Comparison of ENCODE assay signal across 36 cellular contexts in genomic region chrX:50860518-50860917, GRCh38. TPM values are rescaled to one million over a fixed set of nuclear protein-coding genes. Genes with fewer than 3 reads are reported as not detected.
"Had no signal": no experiment of that assay in that cellular context is flagged by ENCODE, and none has a peak within 500 bp of the region (broad histone marks: within the 10 kb centered on the region; RNA-seq: fewer than 3 reads in every experiment).

No MANE protein-coding gene starts in this region.

- H3K4me1 Mint-ChIP-seq: natural killer cell; neural progenitor cell; stimulated activated memory B cell treated with anti-CD40 and anti-IgM and Interleukin-4, amounts not matched to agents 10 μg/mL and 1 μg/mL and 100 μg/mL, for 72 hours; stimulated activated naive CD8-positive, alpha-beta T cell treated with anti-CD3 and anti-CD28 coated beads, Interleukin-15, amount 100 ng/mL, for 72 hours had no signal

- H3K9me3 ChIP-seq: ovary, psoas muscle, spleen, suprapubic skin, testis, tibial artery, transverse colon, upper lobe of right lung, uterus had no signal

- H3K4me3 ChIP-seq: neural progenitor cell, ovary, psoas muscle, skin epidermis, smooth muscle cell, spleen, suprapubic skin, testis, tibial artery, transverse colon, upper lobe of right lung, uterus had no signal

- H2AFZ ChIP-seq: neural progenitor cell, parathyroid adenoma had no signal

- DNase-seq: natural killer cell; occipital lobe; ovary; posterior cingulate gyrus; psoas muscle; right cardiac atrium; spleen; stimulated activated CD4-positive, alpha-beta T cell treated with anti-CD3 and anti-CD28 coated beads, Interleukin-12 subunit alpha, Interleukin-12 subunit beta, amount 100 ng/mL, for 4 hours; stimulated activated CD4-positive, alpha-beta T cell treated with anti-CD3 and anti-CD28 coated beads, Interleukin-1b, Interleukin-23, amount 100 ng/mL, for 48 hours; stimulated activated CD4-positive, alpha-beta T cell treated with anti-CD3 and anti-CD28 coated beads, Interleukin-4, amount 100 ng/mL, for 1 hour; stimulated activated CD4-positive, alpha-beta T cell treated with anti-CD3 and anti-CD28 coated beads, Interleukin-4, amount 100 ng/mL, for 4 hours; stimulated activated CD8-positive, alpha-beta memory T cell treated with anti-CD3 and anti-CD28 coated beads, Interleukin-4, amount 100 ng/mL, for 48 hours; stimulated activated naive CD4-positive, alpha-beta T cell; stimulated activated naive CD8-positive, alpha-beta T cell treated with anti-CD3 and anti-CD28 coated beads, Interleukin-15, amount 100 ng/mL, for 72 hours; stimulated activated naive CD8-positive, alpha-beta T cell treated with anti-CD3 and anti-CD28 coated beads, Interleukin-15, Interleukin-2, amounts not matched to agents 100 U/mL and 50 U/mL, for 24 hours; substantia nigra; testis; tibial artery; transverse colon; upper lobe of right lung; uterus had no signal

- H3K9ac ChIP-seq: neural progenitor cell, parathyroid adenoma had no signal

- H3K36me3 ChIP-seq: neural progenitor cell, ovary, spleen, suprapubic skin, tibial artery, transverse colon, upper lobe of right lung, uterus had no signal

- H3K4me1 ChIP-seq: neural progenitor cell, parathyroid adenoma, psoas muscle, spleen, suprapubic skin, testis, tibial artery, transverse colon, upper lobe of right lung, uterus had no signal

- H3K27me3 ChIP-seq: neural progenitor cell, ovary, suprapubic skin, testis, tibial artery, transverse colon, upper lobe of right lung had no signal

- H3K9me3 Mint-ChIP-seq: natural killer cell; nephron; neural progenitor cell; stimulated activated memory B cell treated with anti-CD40 and anti-IgM and Interleukin-4, amounts not matched to agents 10 μg/mL and 1 μg/mL and 100 μg/mL, for 72 hours; stimulated activated naive CD8-positive, alpha-beta T cell treated with anti-CD3 and anti-CD28 coated beads, Interleukin-15, amount 100 ng/mL, for 72 hours had no signal

- ATAC-seq: natural killer cell; psoas muscle; right cardiac atrium; sciatic nerve; stimulated activated memory B cell treated with anti-CD40 and anti-IgM and Interleukin-4, amounts not matched to agents 10 μg/mL and 1 μg/mL and 100 μg/mL, for 72 hours; stimulated activated naive CD8-positive, alpha-beta T cell treated with anti-CD3 and anti-CD28 coated beads, Interleukin-15, amount 100 ng/mL, for 72 hours; stimulated activated naive CD8-positive, alpha-beta T cell treated with anti-CD3 and anti-CD28 coated beads, Interleukin-15, Interleukin-2, amounts not matched to agents 100 U/mL and 50 U/mL, for 24 hours; upper lobe of right lung had no signal

- H3K36me3 Mint-ChIP-seq: natural killer cell; neural progenitor cell; stimulated activated memory B cell treated with anti-CD40 and anti-IgM and Interleukin-4, amounts not matched to agents 10 μg/mL and 1 μg/mL and 100 μg/mL, for 72 hours; type B pancreatic cell had no signal

- H3K4me3 Mint-ChIP-seq: natural killer cell; nephron; neural progenitor cell; stimulated activated memory B cell treated with anti-CD40 and anti-IgM and Interleukin-4, amounts not matched to agents 10 μg/mL and 1 μg/mL and 100 μg/mL, for 72 hours; stimulated activated naive CD8-positive, alpha-beta T cell treated with anti-CD3 and anti-CD28 coated beads, Interleukin-15, amount 100 ng/mL, for 72 hours; type B pancreatic cell had no signal

- H3K27me3 Mint-ChIP-seq: progenitor cell of endocrine pancreas; stimulated activated memory B cell treated with anti-CD40 and anti-IgM and Interleukin-4, amounts not matched to agents 10 μg/mL and 1 μg/mL and 100 μg/mL, for 72 hours; type B pancreatic cell had no signal

- H3K4me2 ChIP-seq: neural progenitor cell, smooth muscle cell had no signal

- H3K27ac Mint-ChIP-seq: natural killer cell; neural progenitor cell; progenitor cell of endocrine pancreas; stimulated activated memory B cell treated with anti-CD40 and anti-IgM and Interleukin-4, amounts not matched to agents 10 μg/mL and 1 μg/mL and 100 μg/mL, for 72 hours; stimulated activated naive CD8-positive, alpha-beta T cell treated with anti-CD3 and anti-CD28 coated beads, Interleukin-15, amount 100 ng/mL, for 72 hours; type B pancreatic cell had no signal

- H3K79me2 ChIP-seq: parathyroid adenoma had no signal

- H3K27ac ChIP-seq: neural progenitor cell, ovary, parathyroid adenoma, psoas muscle, skin epidermis, spleen, suprapubic skin, testis, tibial artery, transverse colon, upper lobe of right lung, uterus had no signal

RNA-seq across cellular contexts. Expression of gene BMP15, which starts 50.0 kb away (rescaled TPM):
- total RNA-seq: natural killer cell, occipital lobe, osteoblast, ovary, progenitor cell of endocrine pancreas, psoas muscle, renal cortical epithelial cell, right cardiac atrium, sciatic nerve, smooth muscle cell, spleen, suprapubic skin, testis, transverse colon, upper lobe of right lung, urinary bladder, uterus had no signal
- polyA plus RNA-seq: neural cell, psoas muscle, right cardiac atrium, smooth muscle cell, spleen, thymus, urinary bladder had no signal
